In the genomic region with DNA sequence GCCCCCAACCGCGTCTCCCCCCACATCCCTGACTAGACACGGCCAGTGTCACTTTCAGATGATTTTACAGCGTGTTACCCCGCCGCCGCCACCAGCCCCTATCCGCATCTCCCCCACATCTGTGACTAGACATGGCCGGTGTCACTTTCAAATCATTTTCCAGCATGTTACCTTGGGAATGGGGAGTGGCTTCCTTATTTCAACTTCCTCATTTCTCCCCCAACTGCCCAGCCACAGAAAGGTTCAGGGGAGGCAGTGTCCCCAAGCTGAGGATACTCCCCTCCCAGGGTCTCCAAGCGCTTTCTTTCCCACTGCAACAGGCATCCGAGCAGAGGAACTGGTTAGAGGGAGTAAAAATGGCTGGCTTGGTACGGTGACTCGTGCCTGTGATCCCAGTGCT, we compare ENCODE assay signal across 1 cellular context.
TF ChIP-seq lines count a peak whose summit lies in the region.

No MANE protein-coding gene starts in this region.

TF ChIP-seq in K562, 482 proteins besides CTCF, POLR2A, EP300 and RAD21 (continued from another document):
- TF ChIP-seq, protein P1, sequence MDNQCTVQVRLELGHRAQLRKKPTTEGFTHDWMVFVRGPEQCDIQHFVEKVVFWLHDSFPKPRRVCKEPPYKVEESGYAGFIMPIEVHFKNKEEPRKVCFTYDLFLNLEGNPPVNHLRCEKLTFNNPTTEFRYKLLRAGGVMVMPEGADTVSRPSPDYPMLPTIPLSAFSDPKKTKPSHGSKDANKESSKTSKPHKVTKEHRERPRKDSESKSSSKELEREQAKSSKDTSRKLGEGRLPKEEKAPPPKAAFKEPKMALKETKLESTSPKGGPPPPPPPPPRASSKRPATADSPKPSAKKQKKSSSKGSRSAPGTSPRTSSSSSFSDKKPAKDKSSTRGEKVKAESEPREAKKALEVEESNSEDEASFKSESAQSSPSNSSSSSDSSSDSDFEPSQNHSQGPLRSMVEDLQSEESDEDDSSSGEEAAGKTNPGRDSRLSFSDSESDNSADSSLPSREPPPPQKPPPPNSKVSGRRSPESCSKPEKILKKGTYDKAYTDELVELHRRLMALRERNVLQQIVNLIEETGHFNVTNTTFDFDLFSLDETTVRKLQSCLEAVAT (IDR thresholded peaks at IDR 0.05), result no peak
- TF ChIP-seq, protein P2, sequence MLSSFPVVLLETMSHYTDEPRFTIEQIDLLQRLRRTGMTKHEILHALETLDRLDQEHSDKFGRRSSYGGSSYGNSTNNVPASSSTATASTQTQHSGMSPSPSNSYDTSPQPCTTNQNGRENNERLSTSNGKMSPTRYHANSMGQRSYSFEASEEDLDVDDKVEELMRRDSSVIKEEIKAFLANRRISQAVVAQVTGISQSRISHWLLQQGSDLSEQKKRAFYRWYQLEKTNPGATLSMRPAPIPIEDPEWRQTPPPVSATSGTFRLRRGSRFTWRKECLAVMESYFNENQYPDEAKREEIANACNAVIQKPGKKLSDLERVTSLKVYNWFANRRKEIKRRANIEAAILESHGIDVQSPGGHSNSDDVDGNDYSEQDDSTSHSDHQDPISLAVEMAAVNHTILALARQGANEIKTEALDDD (IDR thresholded peaks at IDR 0.05), result peak; percentile 40; the same call in 1 of the 2 replicates
- TF ChIP-seq ESRRA (IDR thresholded peaks at IDR 0.05; ENCODE audit: borderline replicate concordance, low read depth) (peak; percentile 35; the same call in 1 of the 2 replicates), SMARCA5 (IDR thresholded peaks at IDR 0.05) (no peak), BHLHE40 (IDR thresholded peaks at IDR 0.05; ENCODE audit: low read length) (0 out of 2 replicates have a peak, but pooled peaks have one; percentile 12), NR2F6 (CRISPR knock-in tag; IDR thresholded peaks at IDR 0.05) (no peak), ZNF12 (CRISPR knock-in tag; IDR thresholded peaks at IDR 0.05) (no peak), PHF8 (IDR thresholded peaks at IDR 0.05; ENCODE audit: borderline replicate concordance, low read length) (no peak; the same call in 1 of the 2 replicates), ERF (CRISPR knock-in tag; IDR thresholded peaks at IDR 0.05) (no peak), ILK (tag; IDR thresholded peaks at IDR 0.05; ENCODE audit: borderline replicate concordance, low read depth) (no peak), ZNF121 (CRISPR knock-in tag; conservative IDR thresholded peaks at IDR 0.05) (peak; percentile 69; the same call in 1 of the 2 replicates), ZNF584 (CRISPR knock-in tag; IDR thresholded peaks at IDR 0.05; ENCODE audit: low read depth) (no peak), CEBPB (tag; IDR thresholded peaks at IDR 0.05) (no peak), KLF16 (IDR thresholded peaks at IDR 0.05) (0 out of 2 replicates have a peak, but pooled peaks have one; percentile 45), SETDB1 (IDR thresholded peaks at IDR 0.05; ENCODE audit: low read length) (no peak), RCOR1 (IDR thresholded peaks at IDR 0.05; ENCODE audit: borderline replicate concordance in 1 of 2, low read depth in 2 of 2, low read length in 2 of 2) (0 out of 4 replicates have a peak, but pooled peaks of 1 of the 2 experiments have one; percentile 21), ZNF431 (CRISPR knock-in tag; IDR thresholded peaks at IDR 0.05) (no peak), SMARCE1 (IDR thresholded peaks at IDR 0.05) (peak; percentile 31; the same call in 1 of the 2 replicates), NCOA1 (IDR thresholded peaks at IDR 0.05; ENCODE audit: low read depth) (no peak), HDGF (IDR thresholded peaks at IDR 0.05) (no peak), ZBED1 (IDR thresholded peaks at IDR 0.05) (no peak), ARNT (IDR thresholded peaks at IDR 0.05) (no peak), RBM34 (IDR thresholded peaks at IDR 0.05; ENCODE audit: borderline replicate concordance, insufficient read depth, low read length) (no peak), ZBTB7A (IDR thresholded peaks at IDR 0.05; ENCODE audit: borderline replicate concordance, control insufficient read depth, low read depth, low read length) (peak; percentile 69; the same call in 1 of the 2 replicates), JUND (IDR thresholded peaks at IDR 0.05; ENCODE audit: borderline replicate concordance, low read depth, low read length) (no peak), JUND (tag; IDR thresholded peaks at IDR 0.05; ENCODE audit: borderline replicate concordance, low read depth, low read length) (peak; percentile 18; the same call in 1 of the 3 replicates), SLC30A9 (CRISPR knock-in tag; IDR thresholded peaks at IDR 0.05) (no peak)
- TF ChIP-seq, protein P3, sequence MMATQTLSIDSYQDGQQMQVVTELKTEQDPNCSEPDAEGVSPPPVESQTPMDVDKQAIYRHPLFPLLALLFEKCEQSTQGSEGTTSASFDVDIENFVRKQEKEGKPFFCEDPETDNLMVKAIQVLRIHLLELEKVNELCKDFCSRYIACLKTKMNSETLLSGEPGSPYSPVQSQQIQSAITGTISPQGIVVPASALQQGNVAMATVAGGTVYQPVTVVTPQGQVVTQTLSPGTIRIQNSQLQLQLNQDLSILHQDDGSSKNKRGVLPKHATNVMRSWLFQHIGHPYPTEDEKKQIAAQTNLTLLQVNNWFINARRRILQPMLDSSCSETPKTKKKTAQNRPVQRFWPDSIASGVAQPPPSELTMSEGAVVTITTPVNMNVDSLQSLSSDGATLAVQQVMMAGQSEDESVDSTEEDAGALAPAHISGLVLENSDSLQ (IDR thresholded peaks at IDR 0.05), result peak; percentile 47
- TF ChIP-seq, protein P4, sequence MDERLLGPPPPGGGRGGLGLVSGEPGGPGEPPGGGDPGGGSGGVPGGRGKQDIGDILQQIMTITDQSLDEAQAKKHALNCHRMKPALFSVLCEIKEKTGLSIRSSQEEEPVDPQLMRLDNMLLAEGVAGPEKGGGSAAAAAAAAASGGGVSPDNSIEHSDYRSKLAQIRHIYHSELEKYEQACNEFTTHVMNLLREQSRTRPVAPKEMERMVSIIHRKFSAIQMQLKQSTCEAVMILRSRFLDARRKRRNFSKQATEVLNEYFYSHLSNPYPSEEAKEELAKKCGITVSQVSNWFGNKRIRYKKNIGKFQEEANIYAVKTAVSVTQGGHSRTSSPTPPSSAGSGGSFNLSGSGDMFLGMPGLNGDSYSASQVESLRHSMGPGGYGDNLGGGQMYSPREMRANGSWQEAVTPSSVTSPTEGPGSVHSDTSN (CRISPR knock-in tag; IDR thresholded peaks at IDR 0.05; ENCODE audit: low read depth), result no peak
- TF ChIP-seq, protein P4 (tag; conservative IDR thresholded peaks at IDR 0.05; ENCODE audit: low read depth), result no peak
- TF ChIP-seq, protein P5, sequence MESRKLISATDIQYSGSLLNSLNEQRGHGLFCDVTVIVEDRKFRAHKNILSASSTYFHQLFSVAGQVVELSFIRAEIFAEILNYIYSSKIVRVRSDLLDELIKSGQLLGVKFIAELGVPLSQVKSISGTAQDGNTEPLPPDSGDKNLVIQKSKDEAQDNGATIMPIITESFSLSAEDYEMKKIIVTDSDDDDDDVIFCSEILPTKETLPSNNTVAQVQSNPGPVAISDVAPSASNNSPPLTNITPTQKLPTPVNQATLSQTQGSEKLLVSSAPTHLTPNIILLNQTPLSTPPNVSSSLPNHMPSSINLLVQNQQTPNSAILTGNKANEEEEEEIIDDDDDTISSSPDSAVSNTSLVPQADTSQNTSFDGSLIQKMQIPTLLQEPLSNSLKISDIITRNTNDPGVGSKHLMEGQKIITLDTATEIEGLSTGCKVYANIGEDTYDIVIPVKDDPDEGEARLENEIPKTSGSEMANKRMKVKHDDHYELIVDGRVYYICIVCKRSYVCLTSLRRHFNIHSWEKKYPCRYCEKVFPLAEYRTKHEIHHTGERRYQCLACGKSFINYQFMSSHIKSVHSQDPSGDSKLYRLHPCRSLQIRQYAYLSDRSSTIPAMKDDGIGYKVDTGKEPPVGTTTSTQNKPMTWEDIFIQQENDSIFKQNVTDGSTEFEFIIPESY (CRISPR knock-in tag; IDR thresholded peaks at IDR 0.05), result no peak
- TF ChIP-seq, protein P6, sequence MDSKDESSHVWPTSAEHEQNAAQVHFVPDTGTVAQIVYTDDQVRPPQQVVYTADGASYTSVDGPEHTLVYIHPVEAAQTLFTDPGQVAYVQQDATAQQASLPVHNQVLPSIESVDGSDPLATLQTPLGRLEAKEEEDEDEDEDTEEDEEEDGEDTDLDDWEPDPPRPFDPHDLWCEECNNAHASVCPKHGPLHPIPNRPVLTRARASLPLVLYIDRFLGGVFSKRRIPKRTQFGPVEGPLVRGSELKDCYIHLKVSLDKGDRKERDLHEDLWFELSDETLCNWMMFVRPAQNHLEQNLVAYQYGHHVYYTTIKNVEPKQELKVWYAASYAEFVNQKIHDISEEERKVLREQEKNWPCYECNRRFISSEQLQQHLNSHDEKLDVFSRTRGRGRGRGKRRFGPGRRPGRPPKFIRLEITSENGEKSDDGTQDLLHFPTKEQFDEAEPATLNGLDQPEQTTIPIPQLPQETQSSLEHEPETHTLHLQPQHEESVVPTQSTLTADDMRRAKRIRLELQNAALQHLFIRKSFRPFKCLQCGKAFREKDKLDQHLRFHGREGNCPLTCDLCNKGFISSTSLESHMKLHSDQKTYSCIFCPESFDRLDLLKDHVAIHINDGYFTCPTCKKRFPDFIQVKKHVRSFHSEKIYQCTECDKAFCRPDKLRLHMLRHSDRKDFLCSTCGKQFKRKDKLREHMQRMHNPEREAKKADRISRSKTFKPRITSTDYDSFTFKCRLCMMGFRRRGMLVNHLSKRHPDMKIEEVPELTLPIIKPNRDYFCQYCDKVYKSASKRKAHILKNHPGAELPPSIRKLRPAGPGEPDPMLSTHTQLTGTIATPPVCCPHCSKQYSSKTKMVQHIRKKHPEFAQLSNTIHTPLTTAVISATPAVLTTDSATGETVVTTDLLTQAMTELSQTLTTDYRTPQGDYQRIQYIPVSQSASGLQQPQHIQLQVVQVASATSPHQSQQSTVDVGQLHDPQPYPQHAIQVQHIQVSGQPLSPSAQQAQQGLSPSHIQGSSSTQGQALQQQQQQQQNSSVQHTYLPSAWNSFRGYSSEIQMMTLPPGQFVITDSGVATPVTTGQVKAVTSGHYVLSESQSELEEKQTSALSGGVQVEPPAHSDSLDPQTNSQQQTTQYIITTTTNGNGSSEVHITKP (IDR thresholded peaks at IDR 0.05; ENCODE audit: partially characterized antibody), result no peak
- TF ChIP-seq, protein P7, sequence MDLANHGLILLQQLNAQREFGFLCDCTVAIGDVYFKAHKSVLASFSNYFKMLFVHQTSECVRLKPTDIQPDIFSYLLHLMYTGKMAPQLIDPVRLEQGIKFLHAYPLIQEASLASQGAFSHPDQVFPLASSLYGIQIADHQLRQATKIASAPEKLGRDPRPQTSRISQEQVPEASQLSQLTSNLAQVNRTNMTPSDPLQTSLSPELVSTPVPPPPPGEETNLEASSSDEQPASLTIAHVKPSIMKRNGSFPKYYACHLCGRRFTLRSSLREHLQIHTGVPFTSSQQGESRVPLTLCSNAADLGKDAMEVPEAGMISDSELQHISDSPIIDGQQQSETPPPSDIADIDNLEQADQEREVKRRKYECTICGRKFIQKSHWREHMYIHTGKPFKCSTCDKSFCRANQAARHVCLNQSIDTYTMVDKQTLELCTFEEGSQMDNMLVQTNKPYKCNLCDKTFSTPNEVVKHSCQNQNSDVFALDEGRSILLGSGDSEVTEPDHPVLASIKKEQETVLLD (IDR thresholded peaks at IDR 0.05), result no peak
- TF ChIP-seq, protein P8, sequence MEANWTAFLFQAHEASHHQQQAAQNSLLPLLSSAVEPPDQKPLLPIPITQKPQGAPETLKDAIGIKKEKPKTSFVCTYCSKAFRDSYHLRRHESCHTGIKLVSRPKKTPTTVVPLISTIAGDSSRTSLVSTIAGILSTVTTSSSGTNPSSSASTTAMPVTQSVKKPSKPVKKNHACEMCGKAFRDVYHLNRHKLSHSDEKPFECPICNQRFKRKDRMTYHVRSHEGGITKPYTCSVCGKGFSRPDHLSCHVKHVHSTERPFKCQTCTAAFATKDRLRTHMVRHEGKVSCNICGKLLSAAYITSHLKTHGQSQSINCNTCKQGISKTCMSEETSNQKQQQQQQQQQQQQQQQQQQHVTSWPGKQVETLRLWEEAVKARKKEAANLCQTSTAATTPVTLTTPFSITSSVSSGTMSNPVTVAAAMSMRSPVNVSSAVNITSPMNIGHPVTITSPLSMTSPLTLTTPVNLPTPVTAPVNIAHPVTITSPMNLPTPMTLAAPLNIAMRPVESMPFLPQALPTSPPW (CRISPR knock-in tag; IDR thresholded peaks at IDR 0.05), result peak; percentile 11; the same call in 1 of the 2 replicates
